ENCODE assay signal across 13 cellular contexts in genomic region chr5:39373797-39374196, GRCh38. TPM values are rescaled to one million over a fixed set of nuclear protein-coding genes. Genes with fewer than 3 reads are reported as not detected.
DNase-seq lines count a peak whose midpoint lies in the region; TF ChIP-seq lines count a peak whose summit lies in the region.
"Had no signal": no experiment of that assay in that cellular context is flagged by ENCODE, and none has a peak within 500 bp of the region (broad histone marks: within the 10 kb centered on the region; RNA-seq: fewer than 3 reads in every experiment).

No MANE protein-coding gene starts in this region.

- H3K36me3 ChIP-seq in colonic mucosa (no peaks in the 10 kb centered on the region), mucosa of rectum (ENCODE audit: control insufficient read depth in 2 of 2, insufficient read depth in 2 of 2, low read length in 2 of 2) (peaks cover 0 to 6% of the 10 kb centered on the region in 2 donors), Karpas-422 (ENCODE audit: insufficient read depth, low read length) (no peaks in the 10 kb centered on the region)

- no peak for TF ChIP-seq CTCF in colonic mucosa (IDR thresholded peaks at IDR 0.05)

- CTCF ChIA-PET in activated CD4-positive, alpha-beta memory T cell treated with anti-CD3 and anti-CD28 coated beads for 36 hours (lab: Charles Lee): interaction anchor here (1.4 to 4.2 kb wide), 2 partner anchors 156 to 174 kb away, joined by 4 to 23 read pairs; no protein-coding TSS in a partner anchor

- H3K9me2 ChIP-seq in Karpas-422 (replicated peaks; ENCODE audit: insufficient read depth, low read length): no peaks in the 10 kb centered on the region

- no peak overlapping the region for H2AFZ ChIP-seq in Karpas-422 (ENCODE audit: low read length)

- H4K20me1 ChIP-seq in Karpas-422 (ENCODE audit: insufficient read depth, low read depth, low read length): no peaks in the 10 kb centered on the region

- peak overlapping the region in 1 of 2 donors; percentile 30 for H3K9ac ChIP-seq in colonic mucosa (ENCODE audit: low read depth in 2 of 2, low read length in 2 of 2)
- no peak overlapping the region for H3K9ac ChIP-seq in mucosa of rectum (ENCODE audit: low read depth in 1 of 2, low read length in 2 of 2)
- no peak overlapping the region for H3K9ac ChIP-seq in Karpas-422 (ENCODE audit: low read length)

- no peaks in the 10 kb centered on the region for H3K27me3 Mint-ChIP-seq in activated CD4-positive, alpha-beta memory T cell treated with anti-CD3 and anti-CD28 coated beads for 36 hours

- no peaks in the 10 kb centered on the region for H3K79me2 ChIP-seq in Karpas-422 (ENCODE audit: low read length)

- no peaks in the 10 kb centered on the region for H3K9me3 ChIP-seq in colonic mucosa
- H3K9me3 ChIP-seq in mucosa of rectum (ENCODE audit: control insufficient read depth in 2 of 2, low read length in 2 of 2): no peaks in the 10 kb centered on the region
- H3K9me3 ChIP-seq in Karpas-422 (ENCODE audit: low read length): no peaks in the 10 kb centered on the region
- H3K9me3 ChIP-seq: Caco-2, SJCRH30 had no signal

- DNase-seq in colonic mucosa: no peak
- peak; percentile 85 for DNase-seq in kidney tubule cell (ENCODE audit: low spot score)
- no peak for DNase-seq in COR-L47 (lab: John Stamatoyannopoulos, UW)
- no peak for DNase-seq in Karpas-422
- no peak for DNase-seq in activated CD4-positive, alpha-beta memory T cell treated with anti-CD3 and anti-CD28 coated beads for 36 hours
- DNase-seq in hippocampal formation (lab: John Stamatoyannopoulos, UW): no peak
- DNase-seq: Caco-2, NCI-H1092 treated with DMSO at 0.1 percent for 48 hours, NCI-H2081 treated with DMSO at 0.1 percent for 48 hours, SJCRH30 had no signal

- intact Hi-C loops in colonic mucosa (cut with DNase I): loop anchor here (5.0 kb wide), 1 partner anchor 156 kb away; the partner anchor contains the start of gene FYB1
- intact Hi-C loops in activated CD4-positive, alpha-beta memory T cell treated with anti-CD3 and anti-CD28 coated beads for 36 hours (cut with micrococcal nuclease): no loop called here

- no peak overlapping the region for H3K4me3 Mint-ChIP-seq in activated CD4-positive, alpha-beta memory T cell treated with anti-CD3 and anti-CD28 coated beads for 36 hours

- H3K27me3 ChIP-seq in colonic mucosa (no peaks in the 10 kb centered on the region), mucosa of rectum (ENCODE audit: control insufficient read depth in 2 of 2, insufficient read depth in 2 of 2, low read length in 2 of 2) (no peaks in the 10 kb centered on the region), Karpas-422 (ENCODE audit: low read length) (no peaks in the 10 kb centered on the region)
- H3K27me3 ChIP-seq: SJCRH30 had no signal

- no peaks in the 10 kb centered on the region for H3K36me3 Mint-ChIP-seq in activated CD4-positive, alpha-beta memory T cell treated with anti-CD3 and anti-CD28 coated beads for 36 hours

- POLR2A ChIA-PET in activated CD4-positive, alpha-beta memory T cell treated with anti-CD3 and anti-CD28 coated beads for 36 hours (lab: Charles Lee): no interaction called here

- H3K4me1 ChIP-seq in colonic mucosa (no peaks in the 10 kb centered on the region), mucosa of rectum (ENCODE audit: control insufficient read depth in 2 of 2, insufficient read depth in 2 of 2, low read length in 2 of 2) (peaks cover 0 to 4% of the 10 kb centered on the region in 2 donors), Karpas-422 (ENCODE audit: low read length) (no peaks in the 10 kb centered on the region)
- H3K4me1 ChIP-seq: SJCRH30 had no signal

- H3K4me3 ChIP-seq in colonic mucosa (no peak overlapping the region), mucosa of rectum (ENCODE audit: low read length in 2 of 2) (no peak overlapping the region), Karpas-422 (ENCODE audit: low read length) (no peak overlapping the region)
- H3K4me3 ChIP-seq: SJCRH30 had no signal

- peaks cover 3% of the 10 kb centered on the region for H3K4me1 Mint-ChIP-seq in activated CD4-positive, alpha-beta memory T cell treated with anti-CD3 and anti-CD28 coated beads for 36 hours (ENCODE audit: low read depth)

- no peak overlapping the region for H3K27ac Mint-ChIP-seq in activated CD4-positive, alpha-beta memory T cell treated with anti-CD3 and anti-CD28 coated beads for 36 hours

- no peak overlapping the region for H3K4me2 ChIP-seq in Karpas-422 (ENCODE audit: low read depth, low read length, poor library complexity, severe bottlenecking)

- no peaks in the 10 kb centered on the region for H3K9me3 Mint-ChIP-seq in activated CD4-positive, alpha-beta memory T cell treated with anti-CD3 and anti-CD28 coated beads for 36 hours

- H3K27ac ChIP-seq in colonic mucosa (peak overlapping the region; percentile 7), mucosa of rectum (ENCODE audit: low read depth in 2 of 2, low read length in 2 of 2) (peak overlapping the region; percentile 12 to 60), Karpas-422 (ENCODE audit: low read length) (no peak overlapping the region)
- H3K27ac ChIP-seq: SJCRH30 had no signal

RNA-seq across cellular contexts. Expression of gene C9, which starts 9.5 kb away (rescaled TPM):
- under 1 TPM in 1 of 2 donors, not detected in 1; 0.57 TPM for total RNA-seq in colonic mucosa
- total RNA-seq in Karpas-422 (2014; rRNA removed; shearing (Covaris generic); ENCODE audit: low replicate concordance): not detected in 2 replicates
- total RNA-seq in activated CD4-positive, alpha-beta memory T cell treated with anti-CD3 and anti-CD28 coated beads for 36 hours: not detected
- total RNA-seq: H1, NCI-H460, SJCRH30 had no signal

RNA-seq across cellular contexts. Expression of gene DAB2, which starts 51.0 kb away (rescaled TPM):
- 10 to 100 TPM; 43.7 to 46.4 TPM for total RNA-seq in colonic mucosa
- not detected in 2 replicates for total RNA-seq in Karpas-422 (2014; rRNA removed; shearing (Covaris generic); ENCODE audit: low replicate concordance)
- total RNA-seq in activated CD4-positive, alpha-beta memory T cell treated with anti-CD3 and anti-CD28 coated beads for 36 hours: not detected

Comparison
In these comparisons a context has a peak if more than half of its experiments do, and no peak if none do; other contexts are left out.
1. RNA of gene DAB2, which starts 51.0 kb away (total RNA-seq): 43.7 to 46.4 TPM in colonic mucosa; not detected in Karpas-422 and not detected in activated CD4-positive, alpha-beta memory T cell treated with anti-CD3 and anti-CD28 coated beads for 36 hours; every median in the first group is over 10 times any median in the second.